Comparison of ENCODE assay signal across 1 cellular context in genomic region chr10:74704629-74705360, GRCh38.
TF ChIP-seq lines count a peak whose summit lies in the region.

No MANE protein-coding gene starts in this region.

TF ChIP-seq in HepG2, 621 proteins besides CTCF, POLR2A, EP300 and RAD21 (continued from another document):
- TF ChIP-seq, protein P1, sequence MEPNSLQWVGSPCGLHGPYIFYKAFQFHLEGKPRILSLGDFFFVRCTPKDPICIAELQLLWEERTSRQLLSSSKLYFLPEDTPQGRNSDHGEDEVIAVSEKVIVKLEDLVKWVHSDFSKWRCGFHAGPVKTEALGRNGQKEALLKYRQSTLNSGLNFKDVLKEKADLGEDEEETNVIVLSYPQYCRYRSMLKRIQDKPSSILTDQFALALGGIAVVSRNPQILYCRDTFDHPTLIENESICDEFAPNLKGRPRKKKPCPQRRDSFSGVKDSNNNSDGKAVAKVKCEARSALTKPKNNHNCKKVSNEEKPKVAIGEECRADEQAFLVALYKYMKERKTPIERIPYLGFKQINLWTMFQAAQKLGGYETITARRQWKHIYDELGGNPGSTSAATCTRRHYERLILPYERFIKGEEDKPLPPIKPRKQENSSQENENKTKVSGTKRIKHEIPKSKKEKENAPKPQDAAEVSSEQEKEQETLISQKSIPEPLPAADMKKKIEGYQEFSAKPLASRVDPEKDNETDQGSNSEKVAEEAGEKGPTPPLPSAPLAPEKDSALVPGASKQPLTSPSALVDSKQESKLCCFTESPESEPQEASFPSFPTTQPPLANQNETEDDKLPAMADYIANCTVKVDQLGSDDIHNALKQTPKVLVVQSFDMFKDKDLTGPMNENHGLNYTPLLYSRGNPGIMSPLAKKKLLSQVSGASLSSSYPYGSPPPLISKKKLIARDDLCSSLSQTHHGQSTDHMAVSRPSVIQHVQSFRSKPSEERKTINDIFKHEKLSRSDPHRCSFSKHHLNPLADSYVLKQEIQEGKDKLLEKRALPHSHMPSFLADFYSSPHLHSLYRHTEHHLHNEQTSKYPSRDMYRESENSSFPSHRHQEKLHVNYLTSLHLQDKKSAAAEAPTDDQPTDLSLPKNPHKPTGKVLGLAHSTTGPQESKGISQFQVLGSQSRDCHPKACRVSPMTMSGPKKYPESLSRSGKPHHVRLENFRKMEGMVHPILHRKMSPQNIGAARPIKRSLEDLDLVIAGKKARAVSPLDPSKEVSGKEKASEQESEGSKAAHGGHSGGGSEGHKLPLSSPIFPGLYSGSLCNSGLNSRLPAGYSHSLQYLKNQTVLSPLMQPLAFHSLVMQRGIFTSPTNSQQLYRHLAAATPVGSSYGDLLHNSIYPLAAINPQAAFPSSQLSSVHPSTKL (CRISPR knock-in tag; IDR thresholded peaks at IDR 0.05) = 0 out of 2 replicates have a peak, but pooled peaks have one; percentile 10
- TF ChIP-seq GPBP1L1 (CRISPR knock-in tag; IDR thresholded peaks at IDR 0.05) (no peak), SIX4 (CRISPR knock-in tag; IDR thresholded peaks at IDR 0.05) (0 out of 2 replicates have a peak, but pooled peaks have one; percentile 66), RBFOX2 (IDR thresholded peaks at IDR 0.05; ENCODE audit: low read depth, low read length) (no peak), ZNF850 (CRISPR knock-in tag; conservative IDR thresholded peaks at IDR 0.05) (no peak), HDAC6 (IDR thresholded peaks at IDR 0.05; ENCODE audit: low read depth, low read length) (no peak), CHD2 (IDR thresholded peaks at IDR 0.05; ENCODE audit: low read depth, low read length) (no peak), RARA (CRISPR knock-in tag; IDR thresholded peaks at IDR 0.05) (no peak), FOXA3 (CRISPR knock-in tag; IDR thresholded peaks at IDR 0.05) (0 out of 2 replicates have a peak, but pooled peaks have one; percentile 18)
- TF ChIP-seq, protein P2, sequence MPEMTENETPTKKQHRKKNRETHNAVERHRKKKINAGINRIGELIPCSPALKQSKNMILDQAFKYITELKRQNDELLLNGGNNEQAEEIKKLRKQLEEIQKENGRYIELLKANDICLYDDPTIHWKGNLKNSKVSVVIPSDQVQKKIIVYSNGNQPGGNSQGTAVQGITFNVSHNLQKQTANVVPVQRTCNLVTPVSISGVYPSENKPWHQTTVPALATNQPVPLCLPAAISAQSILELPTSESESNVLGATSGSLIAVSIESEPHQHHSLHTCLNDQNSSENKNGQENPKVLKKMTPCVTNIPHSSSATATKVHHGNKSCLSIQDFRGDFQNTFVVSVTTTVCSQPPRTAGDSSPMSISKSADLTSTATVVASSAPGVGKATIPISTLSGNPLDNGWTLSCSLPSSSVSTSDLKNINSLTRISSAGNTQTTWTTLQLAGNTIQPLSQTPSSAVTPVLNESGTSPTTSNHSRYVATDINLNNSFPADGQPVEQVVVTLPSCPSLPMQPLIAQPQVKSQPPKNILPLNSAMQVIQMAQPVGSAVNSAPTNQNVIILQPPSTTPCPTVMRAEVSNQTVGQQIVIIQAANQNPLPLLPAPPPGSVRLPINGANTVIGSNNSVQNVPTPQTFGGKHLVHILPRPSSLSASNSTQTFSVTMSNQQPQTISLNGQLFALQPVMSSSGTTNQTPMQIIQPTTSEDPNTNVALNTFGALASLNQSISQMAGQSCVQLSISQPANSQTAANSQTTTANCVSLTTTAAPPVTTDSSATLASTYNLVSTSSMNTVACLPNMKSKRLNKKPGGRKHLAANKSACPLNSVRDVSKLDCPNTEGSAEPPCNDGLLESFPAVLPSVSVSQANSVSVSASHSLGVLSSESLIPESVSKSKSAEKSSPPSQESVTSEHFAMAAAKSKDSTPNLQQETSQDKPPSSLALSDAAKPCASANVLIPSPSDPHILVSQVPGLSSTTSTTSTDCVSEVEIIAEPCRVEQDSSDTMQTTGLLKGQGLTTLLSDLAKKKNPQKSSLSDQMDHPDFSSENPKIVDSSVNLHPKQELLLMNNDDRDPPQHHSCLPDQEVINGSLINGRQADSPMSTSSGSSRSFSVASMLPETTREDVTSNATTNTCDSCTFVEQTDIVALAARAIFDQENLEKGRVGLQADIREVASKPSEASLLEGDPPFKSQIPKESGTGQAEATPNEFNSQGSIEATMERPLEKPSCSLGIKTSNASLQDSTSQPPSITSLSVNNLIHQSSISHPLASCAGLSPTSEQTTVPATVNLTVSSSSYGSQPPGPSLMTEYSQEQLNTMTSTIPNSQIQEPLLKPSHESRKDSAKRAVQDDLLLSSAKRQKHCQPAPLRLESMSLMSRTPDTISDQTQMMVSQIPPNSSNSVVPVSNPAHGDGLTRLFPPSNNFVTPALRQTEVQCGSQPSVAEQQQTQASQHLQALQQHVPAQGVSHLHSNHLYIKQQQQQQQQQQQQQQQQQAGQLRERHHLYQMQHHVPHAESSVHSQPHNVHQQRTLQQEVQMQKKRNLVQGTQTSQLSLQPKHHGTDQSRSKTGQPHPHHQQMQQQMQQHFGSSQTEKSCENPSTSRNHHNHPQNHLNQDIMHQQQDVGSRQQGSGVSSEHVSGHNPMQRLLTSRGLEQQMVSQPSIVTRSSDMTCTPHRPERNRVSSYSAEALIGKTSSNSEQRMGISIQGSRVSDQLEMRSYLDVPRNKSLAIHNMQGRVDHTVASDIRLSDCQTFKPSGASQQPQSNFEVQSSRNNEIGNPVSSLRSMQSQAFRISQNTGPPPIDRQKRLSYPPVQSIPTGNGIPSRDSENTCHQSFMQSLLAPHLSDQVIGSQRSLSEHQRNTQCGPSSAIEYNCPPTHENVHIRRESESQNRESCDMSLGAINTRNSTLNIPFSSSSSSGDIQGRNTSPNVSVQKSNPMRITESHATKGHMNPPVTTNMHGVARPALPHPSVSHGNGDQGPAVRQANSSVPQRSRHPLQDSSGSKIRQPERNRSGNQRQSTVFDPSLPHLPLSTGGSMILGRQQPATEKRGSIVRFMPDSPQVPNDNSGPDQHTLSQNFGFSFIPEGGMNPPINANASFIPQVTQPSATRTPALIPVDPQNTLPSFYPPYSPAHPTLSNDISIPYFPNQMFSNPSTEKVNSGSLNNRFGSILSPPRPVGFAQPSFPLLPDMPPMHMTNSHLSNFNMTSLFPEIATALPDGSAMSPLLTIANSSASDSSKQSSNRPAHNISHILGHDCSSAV (CRISPR knock-in tag; IDR thresholded peaks at IDR 0.05; ENCODE audit: borderline replicate concordance) = no peak
- TF ChIP-seq, protein P3, sequence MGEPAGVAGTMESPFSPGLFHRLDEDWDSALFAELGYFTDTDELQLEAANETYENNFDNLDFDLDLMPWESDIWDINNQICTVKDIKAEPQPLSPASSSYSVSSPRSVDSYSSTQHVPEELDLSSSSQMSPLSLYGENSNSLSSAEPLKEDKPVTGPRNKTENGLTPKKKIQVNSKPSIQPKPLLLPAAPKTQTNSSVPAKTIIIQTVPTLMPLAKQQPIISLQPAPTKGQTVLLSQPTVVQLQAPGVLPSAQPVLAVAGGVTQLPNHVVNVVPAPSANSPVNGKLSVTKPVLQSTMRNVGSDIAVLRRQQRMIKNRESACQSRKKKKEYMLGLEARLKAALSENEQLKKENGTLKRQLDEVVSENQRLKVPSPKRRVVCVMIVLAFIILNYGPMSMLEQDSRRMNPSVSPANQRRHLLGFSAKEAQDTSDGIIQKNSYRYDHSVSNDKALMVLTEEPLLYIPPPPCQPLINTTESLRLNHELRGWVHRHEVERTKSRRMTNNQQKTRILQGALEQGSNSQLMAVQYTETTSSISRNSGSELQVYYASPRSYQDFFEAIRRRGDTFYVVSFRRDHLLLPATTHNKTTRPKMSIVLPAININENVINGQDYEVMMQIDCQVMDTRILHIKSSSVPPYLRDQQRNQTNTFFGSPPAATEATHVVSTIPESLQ (CRISPR knock-in tag; conservative IDR thresholded peaks at IDR 0.05) = no peak
